ENCODE assay signal across 8 cellular contexts in genomic region chr4:77852892-77853495, GRCh38. TPM values are rescaled to one million over a fixed set of nuclear protein-coding genes. Genes with fewer than 3 reads are reported as not detected.
DNase-seq lines count a peak whose midpoint lies in the region; ATAC-seq and TF ChIP-seq lines count a peak whose summit lies in the region.

No MANE protein-coding gene starts in this region.

- H3K4me2 ChIP-seq in Loucy (ENCODE audit: low read depth, low read length, poor library complexity, severe bottlenecking): peak overlapping the region; percentile 80

- peak; percentile 76 to 90 (median 80) for DNase-seq in CD4-positive, alpha-beta memory T cell
- DNase-seq in activated T-helper 1 cell treated with anti-CD3 and anti-CD28 coated beads, Interleukin-12 subunit alpha, Interleukin-12 subunit beta, Interleukin-2, Interleukin-4 antibody, amounts not matched to agents 30 ng/mL and 10 ng/mL and 1 ng/mL, durations not matched to agents 14 hours and 24 hours and 36 hours (ENCODE audit: low spot score): peak; percentile 72
- DNase-seq in stimulated activated CD4-positive, alpha-beta T cell treated with anti-CD3 and anti-CD28 coated beads, Interleukin-15, amount 100 ng/mL, for 1 hour (ENCODE audit: low read depth in 1 of 2, low spot score in 1 of 2): peak; percentile 9 to 13
- no peak for DNase-seq in AG20443 (ENCODE audit: low spot score)
- no peak for DNase-seq in AG08396 (ENCODE audit: low spot score)
- no peak for DNase-seq in DMS114 treated with DMSO at 0.1 percent for 48 hours (lab: John Stamatoyannopoulos, UW; ENCODE audit: unreplicated experiment)

- H2AFZ ChIP-seq in Loucy (ENCODE audit: low read length): peak overlapping the region; percentile 84

- no peak for TF ChIP-seq CTCF in Loucy (conservative IDR thresholded peaks at IDR 0.05; ENCODE audit: low read length)

- peak overlapping the region; percentile 78 for H3K27ac ChIP-seq in CD4-positive, alpha-beta memory T cell (ENCODE audit: low read depth, low read length)

- peak overlapping the region; percentile 90 to 100 (median 99) for H3K27ac Mint-ChIP-seq in CD4-positive, alpha-beta memory T cell
- peak overlapping the region; percentile 93 for H3K27ac Mint-ChIP-seq in activated T-helper 1 cell treated with anti-CD3 and anti-CD28 coated beads, Interleukin-12 subunit alpha, Interleukin-12 subunit beta, Interleukin-2, Interleukin-4 antibody, amounts not matched to agents 30 ng/mL and 10 ng/mL and 1 ng/mL, durations not matched to agents 14 hours and 24 hours and 36 hours

- H4K20me1 ChIP-seq in Loucy (ENCODE audit: insufficient read depth, low read length, poor library complexity, severe bottlenecking): no peaks in the 10 kb centered on the region

- no peaks in the 10 kb centered on the region for H3K9me3 Mint-ChIP-seq in CD4-positive, alpha-beta memory T cell
- H3K9me3 Mint-ChIP-seq in activated T-helper 1 cell treated with anti-CD3 and anti-CD28 coated beads, Interleukin-12 subunit alpha, Interleukin-12 subunit beta, Interleukin-2, Interleukin-4 antibody, amounts not matched to agents 30 ng/mL and 10 ng/mL and 1 ng/mL, durations not matched to agents 14 hours and 24 hours and 36 hours: no peaks in the 10 kb centered on the region

- peaks cover 43 to 59% (median 51%) of the 10 kb centered on the region in 4 donors for H3K4me1 Mint-ChIP-seq in CD4-positive, alpha-beta memory T cell
- peaks cover 56% of the 10 kb centered on the region for H3K4me1 Mint-ChIP-seq in activated T-helper 1 cell treated with anti-CD3 and anti-CD28 coated beads, Interleukin-12 subunit alpha, Interleukin-12 subunit beta, Interleukin-2, Interleukin-4 antibody, amounts not matched to agents 30 ng/mL and 10 ng/mL and 1 ng/mL, durations not matched to agents 14 hours and 24 hours and 36 hours (ENCODE audit: low read depth)

- H3K9me3 ChIP-seq in CD4-positive, alpha-beta memory T cell (ENCODE audit: control insufficient read depth in 1 of 2, low read length in 2 of 2): no peaks in the 10 kb centered on the region
- H3K9me3 ChIP-seq in Loucy (ENCODE audit: insufficient read depth, low read depth, low read length): no peaks in the 10 kb centered on the region

- no peaks in the 10 kb centered on the region for H3K27me3 ChIP-seq in CD4-positive, alpha-beta memory T cell (ENCODE audit: insufficient read depth, low read length)
- H3K27me3 ChIP-seq in Loucy (ENCODE audit: insufficient read depth, low read length, poor library complexity, severe bottlenecking): no peaks in the 10 kb centered on the region

- H3K9ac ChIP-seq in Loucy (ENCODE audit: low read depth, low read length, poor library complexity, severe bottlenecking): peak overlapping the region; percentile 66

- peaks cover 62% of the 10 kb centered on the region for H3K4me1 ChIP-seq in CD4-positive, alpha-beta memory T cell (ENCODE audit: insufficient read depth, low read length)
- peaks cover 32% of the 10 kb centered on the region for H3K4me1 ChIP-seq in Loucy (ENCODE audit: insufficient read depth, low read length, poor library complexity, severe bottlenecking)

- POLR2A ChIA-PET in CD4-positive, alpha-beta memory T cell (lab: Charles Lee; ENCODE audit: partially characterized antibody): interaction anchor here (1.0 to 5.6 kb wide), 12 partner anchors 9 to 776 kb away, joined by 3 to 247 read pairs (median 5); partner anchors contain the start of genes CNOT6L and MRPL1

- CTCF ChIA-PET in CD4-positive, alpha-beta memory T cell (lab: Charles Lee; ENCODE audit: partially characterized antibody): interaction anchor here (0.6 to 2.3 kb wide), 7 partner anchors 9 to 35 kb away, joined by 3 to 21 read pairs (median 5); partner anchors contain the start of gene MRPL1

- H3K79me2 ChIP-seq in Loucy (ENCODE audit: insufficient read depth, low read length): no peaks in the 10 kb centered on the region

- no peaks in the 10 kb centered on the region; the same call in 1 of the 2 replicates for H3F3A ChIP-seq in Loucy (ENCODE audit: low read depth)

- intact Hi-C loops in CD4-positive, alpha-beta memory T cell (cut with micrococcal nuclease): no loop called here
- intact Hi-C loops in activated T-helper 1 cell treated with anti-CD3 and anti-CD28 coated beads, Interleukin-12 subunit alpha, Interleukin-12 subunit beta, Interleukin-2, Interleukin-4 antibody, amounts not matched to agents 30 ng/mL and 10 ng/mL and 1 ng/mL, durations not matched to agents 14 hours and 24 hours and 36 hours (cut with micrococcal nuclease): loop anchor here (1.0 to 10.0 kb wide), 5 partner anchors 8 to 778 kb away; partner anchors contain the start of gene CCNI

- peak overlapping the region; percentile 37 for H3K4me3 ChIP-seq in CD4-positive, alpha-beta memory T cell (ENCODE audit: low read length in 2 of 2)
- H3K4me3 ChIP-seq in Loucy (ENCODE audit: low read length, poor library complexity, severe bottlenecking): peak overlapping the region; percentile 65

- H3K36me3 ChIP-seq in CD4-positive, alpha-beta memory T cell (ENCODE audit: insufficient read depth, low read length): no peaks in the 10 kb centered on the region
- no peaks in the 10 kb centered on the region for H3K36me3 ChIP-seq in Loucy (ENCODE audit: insufficient read depth, low read length)

- H3K4me3 Mint-ChIP-seq in CD4-positive, alpha-beta memory T cell: peak overlapping the region; percentile 73 to 91 (median 79)
- H3K4me3 Mint-ChIP-seq in activated T-helper 1 cell treated with anti-CD3 and anti-CD28 coated beads, Interleukin-12 subunit alpha, Interleukin-12 subunit beta, Interleukin-2, Interleukin-4 antibody, amounts not matched to agents 30 ng/mL and 10 ng/mL and 1 ng/mL, durations not matched to agents 14 hours and 24 hours and 36 hours: peak overlapping the region; percentile 56

- H3K36me3 Mint-ChIP-seq in CD4-positive, alpha-beta memory T cell: no peaks in the 10 kb centered on the region
- no peaks in the 10 kb centered on the region for H3K36me3 Mint-ChIP-seq in activated T-helper 1 cell treated with anti-CD3 and anti-CD28 coated beads, Interleukin-12 subunit alpha, Interleukin-12 subunit beta, Interleukin-2, Interleukin-4 antibody, amounts not matched to agents 30 ng/mL and 10 ng/mL and 1 ng/mL, durations not matched to agents 14 hours and 24 hours and 36 hours (ENCODE audit: low read depth)

- H3K9me2 ChIP-seq in Loucy (replicated peaks; ENCODE audit: low read depth, low read length): no peaks in the 10 kb centered on the region

- H3K27me3 Mint-ChIP-seq in CD4-positive, alpha-beta memory T cell: no peaks in the 10 kb centered on the region
- no peaks in the 10 kb centered on the region for H3K27me3 Mint-ChIP-seq in activated T-helper 1 cell treated with anti-CD3 and anti-CD28 coated beads, Interleukin-12 subunit alpha, Interleukin-12 subunit beta, Interleukin-2, Interleukin-4 antibody, amounts not matched to agents 30 ng/mL and 10 ng/mL and 1 ng/mL, durations not matched to agents 14 hours and 24 hours and 36 hours (ENCODE audit: insufficient read depth)

- ATAC-seq in GM21515 (IDR thresholded peaks at IDR 0.05; ENCODE audit: unreplicated experiment): peak; percentile 92

RNA-seq across cellular contexts. Expression of gene MRPL1, which starts 9.6 kb away (rescaled TPM):
- total RNA-seq in CD4-positive, alpha-beta memory T cell: 10 to 100 TPM; 18.6 to 23.3 TPM
- 10 to 100 TPM; 26.7 to 46.4 TPM for polyA plus RNA-seq in CD4-positive, alpha-beta memory T cell
- 72.7 and 75.0 TPM in 2 replicates for total RNA-seq in activated T-helper 1 cell treated with anti-CD3 and anti-CD28 coated beads, Interleukin-12 subunit alpha, Interleukin-12 subunit beta, Interleukin-2, Interleukin-4 antibody, amounts not matched to agents 30 ng/mL and 10 ng/mL and 1 ng/mL, durations not matched to agents 14 hours and 24 hours and 36 hours

RNA-seq across cellular contexts. Expression of gene CNOT6L, which starts 33.8 kb away (rescaled TPM):
- 100 to 1,000 TPM; 207 to 225 TPM for total RNA-seq in CD4-positive, alpha-beta memory T cell
- 10 to 100 TPM; 34.3 to 44.9 TPM for polyA plus RNA-seq in CD4-positive, alpha-beta memory T cell
- 119 and 121 TPM in 2 replicates for total RNA-seq in activated T-helper 1 cell treated with anti-CD3 and anti-CD28 coated beads, Interleukin-12 subunit alpha, Interleukin-12 subunit beta, Interleukin-2, Interleukin-4 antibody, amounts not matched to agents 30 ng/mL and 10 ng/mL and 1 ng/mL, durations not matched to agents 14 hours and 24 hours and 36 hours

Comparison
In these comparisons a context has a peak if more than half of its experiments do, and no peak if none do; other contexts are left out.
1. DNase-seq: peak in CD4-positive, alpha-beta memory T cell (5 of 5), activated T-helper 1 cell treated with anti-CD3 and anti-CD28 coated beads, Interleukin-12 subunit alpha, Interleukin-12 subunit beta, Interleukin-2, Interleukin-4 antibody, amounts not matched to agents 30 ng/mL and 10 ng/mL and 1 ng/mL, durations not matched to agents 14 hours and 24 hours and 36 hours (single experiment) and stimulated activated CD4-positive, alpha-beta T cell treated with anti-CD3 and anti-CD28 coated beads, Interleukin-15, amount 100 ng/mL, for 1 hour (2 of 2); none in AG20443 (single experiment), AG08396 (single experiment) and DMS114 treated with DMSO at 0.1 percent for 48 hours (single experiment).